In the genomic region with DNA sequence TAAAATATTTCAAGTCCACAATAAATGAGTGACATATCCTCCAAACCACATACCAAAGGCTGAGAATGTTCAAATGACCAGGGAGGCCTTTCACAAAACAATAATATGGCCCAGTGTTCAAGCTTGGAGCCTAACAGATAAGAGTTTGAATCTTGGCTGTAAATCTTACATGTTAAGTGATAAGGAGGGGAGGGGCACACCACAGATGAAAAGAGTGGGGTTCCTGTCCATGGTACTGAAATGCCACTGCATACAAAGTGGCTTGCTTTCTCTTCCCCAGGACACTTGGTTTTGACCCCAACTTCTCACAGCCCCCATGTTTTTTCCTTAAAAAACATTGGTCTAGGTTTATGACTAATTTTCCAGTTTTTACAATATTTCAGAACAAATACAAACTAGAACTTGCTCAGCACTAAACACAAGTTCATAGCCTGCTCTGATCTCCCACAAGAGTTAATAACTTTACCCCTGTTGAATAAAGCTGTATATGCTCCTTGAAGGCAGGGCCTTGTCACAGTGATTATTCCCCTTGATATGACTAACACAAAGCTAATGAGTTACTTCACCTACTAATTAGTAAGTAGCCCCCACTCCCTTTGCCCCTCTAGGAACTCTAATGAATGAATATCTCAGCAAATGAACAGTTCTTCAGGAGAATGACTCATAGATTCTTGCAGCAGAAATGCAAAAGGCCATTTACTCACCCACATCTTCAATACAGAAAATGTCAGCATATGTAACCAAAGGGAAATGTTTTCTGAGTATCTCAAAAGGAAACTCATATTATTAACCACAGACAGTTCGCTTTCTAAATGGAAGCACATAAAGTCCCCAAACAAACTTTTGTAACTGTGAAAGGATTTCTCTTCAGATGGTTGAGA, we compare ENCODE assay signal across 15 cellular contexts.
DNase-seq lines count a peak whose midpoint lies in the region; ATAC-seq, FAIRE-seq and TF ChIP-seq lines count a peak whose summit lies in the region.
"Had no signal": no experiment of that assay in that cellular context is flagged by ENCODE, and none has a peak within 500 bp of the region (broad histone marks: within the 10 kb centered on the region; RNA-seq: fewer than 3 reads in every experiment).

No MANE protein-coding gene starts in this region.

- DNase-seq in GM12865 (ENCODE audit: low read depth) = peak; percentile 29
- peak; percentile 41 for DNase-seq in MM.1S
- no peak for DNase-seq in GM12878 (ENCODE audit: low read depth, low spot score)
- DNase-seq in kidney tubule cell (ENCODE audit: low spot score) = peak; percentile 31
- no peak for DNase-seq in body of pancreas
- DNase-seq in activated CD4-positive, alpha-beta T cell treated with anti-CD3 and anti-CD28 coated beads for 4 hours = no peak
- DNase-seq: GDM1; head of caudate nucleus; natural killer cell; NCI-H69; stimulated activated CD4-positive, alpha-beta T cell treated with anti-CD3 and anti-CD28 coated beads, Interleukin-1b, Interleukin-23, amount 100 ng/mL, for 48 hours; testis had no signal

- TF ChIP-seq RAD21 in GM12878 (IDR thresholded peaks at IDR 0.05; ENCODE audit: insufficient read depth, low read depth, low read length) = no peak

- WGBS in GM12878 (ENCODE audit: insufficient coverage, insufficient replicate concordance, low lambda C conversion rate, missing lambda C conversion rate) = 0% methylated on average over 1 of the region's 1 CpG
- WGBS in gastroesophageal sphincter (ENCODE audit: low coverage in 1 of 2), 2 donors = 79 to 87% methylated on average over 1 of the region's 1 CpG
- 82 to 86% methylated on average over 1 of the region's 1 CpG for WGBS in body of pancreas, 2 donors

- H3K79me2 ChIP-seq in MM.1S (ENCODE audit: low read length) = no peaks in the 10 kb centered on the region
- H3K79me2 ChIP-seq in GM12878 (ENCODE audit: control insufficient read depth, insufficient read depth, low read length) = no peaks in the 10 kb centered on the region

- H3K4me3 ChIP-seq in GM12865 (ENCODE audit: low read depth, low read length) = no peak overlapping the region
- H3K4me3 ChIP-seq in MM.1S (ENCODE audit: low read length) = no peak overlapping the region
- no peak overlapping the region for H3K4me3 ChIP-seq in GM12878
- H3K4me3 ChIP-seq in gastroesophageal sphincter = no peak overlapping the region
- no peak overlapping the region for H3K4me3 ChIP-seq in body of pancreas
- H3K4me3 ChIP-seq: testis had no signal

- H4K20me1 ChIP-seq in MM.1S (ENCODE audit: insufficient read depth, low read length) (no peaks in the 10 kb centered on the region), GM12878 (ENCODE audit: control insufficient read depth, insufficient read depth) (no peaks in the 10 kb centered on the region)

- H3K4me1 ChIP-seq in MM.1S (ENCODE audit: low read length) = no peaks in the 10 kb centered on the region
- H3K4me1 ChIP-seq in GM12878 (ENCODE audit: control insufficient read depth, insufficient read depth, low read length) = no peaks in the 10 kb centered on the region
- no peaks in the 10 kb centered on the region for H3K4me1 ChIP-seq in gastroesophageal sphincter
- H3K4me1 ChIP-seq in body of pancreas = no peaks in the 10 kb centered on the region
- H3K4me1 ChIP-seq: testis had no signal

- H3K27me3 ChIP-seq in MM.1S (replicated peaks; ENCODE audit: insufficient read depth, low read length) (no peaks in the 10 kb centered on the region), GM12878 (replicated peaks in 1 of 2; ENCODE audit: control insufficient read depth in 2 of 2, insufficient read depth in 2 of 2, low read length in 1 of 2) (no peaks in the 10 kb centered on the region), gastroesophageal sphincter (no peaks in the 10 kb centered on the region), body of pancreas (no peaks in the 10 kb centered on the region)
- H3K27me3 ChIP-seq: testis had no signal

- H3K9ac ChIP-seq in MM.1S (ENCODE audit: low read length) (no peak overlapping the region), GM12878 (ENCODE audit: control insufficient read depth, insufficient read depth, low read length) (no peak overlapping the region)

- H3K4me2 ChIP-seq in MM.1S (ENCODE audit: low read depth, low read length) (no peak overlapping the region), GM12878 (ENCODE audit: control insufficient read depth, insufficient read depth) (no peak overlapping the region)

- CTCF ChIA-PET in GM12878 (lab: Yijun Ruan, JAX) = no interaction called here

- no peaks in the 10 kb centered on the region for H3K9me3 ChIP-seq in MM.1S (replicated peaks; ENCODE audit: insufficient read depth, low read length)
- H3K9me3 ChIP-seq in GM12878 (replicated peaks; ENCODE audit: control insufficient read depth, insufficient read depth, low read length) = no peaks in the 10 kb centered on the region
- H3K9me3 ChIP-seq in gastroesophageal sphincter = no peaks in the 10 kb centered on the region
- no peaks in the 10 kb centered on the region for H3K9me3 ChIP-seq in body of pancreas
- H3K9me3 ChIP-seq: testis had no signal

- TF ChIP-seq POLR2A in GM12878 (IDR thresholded peaks at IDR 0.05; ENCODE audit: low read depth, low read length) (no peak), gastroesophageal sphincter (IDR thresholded peaks at IDR 0.05) (no peak), body of pancreas (IDR thresholded peaks at IDR 0.05) (no peak)

- TF ChIP-seq EP300 in GM12878 (IDR thresholded peaks at IDR 0.05; ENCODE audit: borderline replicate concordance in 1 of 2, control insufficient read depth in 1 of 2, low read depth in 2 of 2, low read length in 2 of 2) (no peak), gastroesophageal sphincter (IDR thresholded peaks at IDR 0.05) (no peak)

- H3K36me3 ChIP-seq in MM.1S (replicated peaks; ENCODE audit: insufficient read depth, low read length) (no peaks in the 10 kb centered on the region), GM12878 (ENCODE audit: control insufficient read depth in 2 of 2, insufficient read depth in 2 of 2, low read length in 1 of 2) (no peaks in the 10 kb centered on the region), gastroesophageal sphincter (no peaks in the 10 kb centered on the region), body of pancreas (replicated peaks in 1 of 2; ENCODE audit: insufficient read depth in 1 of 2, low read depth in 2 of 2) (no peaks in the 10 kb centered on the region)

- H2AFZ ChIP-seq in MM.1S (ENCODE audit: low read length) = no peak overlapping the region
- no peak overlapping the region for H2AFZ ChIP-seq in GM12878 (ENCODE audit: control insufficient read depth, low read depth, low read length)

- no peak overlapping the region for H3K27ac ChIP-seq in MM.1S (ENCODE audit: low read length)
- H3K27ac ChIP-seq in GM12878 (ENCODE audit: control insufficient read depth, insufficient read depth) = no peak overlapping the region
- H3K27ac ChIP-seq in gastroesophageal sphincter = no peak overlapping the region
- no peak overlapping the region for H3K27ac ChIP-seq in body of pancreas
- H3K27ac ChIP-seq: testis, VCaP had no signal

- H3K9me2 ChIP-seq in MM.1S (replicated peaks; ENCODE audit: insufficient read depth, low read length) = no peaks in the 10 kb centered on the region

- no TSS peak for BruUV-seq in GM12878 (replicated peaks; lab: Mats Ljungman, UMichigan)

- SMC1A ChIA-PET in GM12878 (lab: Charles Lee; ENCODE audit: uncharacterized antibody, unreplicated experiment) = interaction anchor here (1.1 to 1.3 kb wide), 2 partner anchors 9 to 11 kb away, joined by 4 read pairs; no protein-coding TSS in a partner anchor

- POLR2A ChIA-PET in GM12878 (lab: Charles Lee) = no interaction called here

- no peaks in the 10 kb centered on the region for H3F3A ChIP-seq in MM.1S (ENCODE audit: insufficient read depth, low read length)

- FAIRE-seq in GM12878 (lab: Jason Lieb, UNC) = no peak

- 0 out of 3 replicates have a peak, but pooled peaks have one; percentile 34 for ATAC-seq in GM12878
- ATAC-seq in gastroesophageal sphincter = no peak
- no peak for ATAC-seq in HG03571 (IDR thresholded peaks at IDR 0.05; ENCODE audit: unreplicated experiment)
- ATAC-seq in body of pancreas = no peak
- ATAC-seq: natural killer cell had no signal

- in situ Hi-C loops in GM12878 (cut with MboI) = no loop called here

- RAD21 ChIA-PET in GM12878 (lab: Charles Lee; ENCODE audit: unreplicated experiment) = no interaction called here

- no peak for TF ChIP-seq CTCF in GM12865 (IDR thresholded peaks at IDR 0.05; ENCODE audit: insufficient read depth, low read depth, low read length, missing control alignments)
- no peak for TF ChIP-seq CTCF in MM.1S (IDR thresholded peaks at IDR 0.05; ENCODE audit: low read length)
- TF ChIP-seq CTCF in GM12878 (IDR thresholded peaks at IDR 0.05 in 2 of 3, conservative IDR thresholded peaks at IDR 0.05 in 1 of 3; ENCODE audit: control insufficient read depth in 2 of 3, extremely low read depth in 1 of 3, insufficient read depth in 1 of 3, low read depth in 3 of 3, low read length in 3 of 3) = no peak
- no peak for TF ChIP-seq CTCF in gastroesophageal sphincter (IDR thresholded peaks at IDR 0.05)
- TF ChIP-seq CTCF in body of pancreas (IDR thresholded peaks at IDR 0.05) = no peak

- intact Hi-C loops in GM12878 (cut with micrococcal nuclease; ENCODE audit: unreplicated experiment) (no loop called here), body of pancreas (cut with DNase I) (no loop called here)

TF ChIP-seq in GM12878, 131 proteins besides CTCF, POLR2A, EP300 and RAD21 (continues in another document):
- TF ChIP-seq, protein P1, sequence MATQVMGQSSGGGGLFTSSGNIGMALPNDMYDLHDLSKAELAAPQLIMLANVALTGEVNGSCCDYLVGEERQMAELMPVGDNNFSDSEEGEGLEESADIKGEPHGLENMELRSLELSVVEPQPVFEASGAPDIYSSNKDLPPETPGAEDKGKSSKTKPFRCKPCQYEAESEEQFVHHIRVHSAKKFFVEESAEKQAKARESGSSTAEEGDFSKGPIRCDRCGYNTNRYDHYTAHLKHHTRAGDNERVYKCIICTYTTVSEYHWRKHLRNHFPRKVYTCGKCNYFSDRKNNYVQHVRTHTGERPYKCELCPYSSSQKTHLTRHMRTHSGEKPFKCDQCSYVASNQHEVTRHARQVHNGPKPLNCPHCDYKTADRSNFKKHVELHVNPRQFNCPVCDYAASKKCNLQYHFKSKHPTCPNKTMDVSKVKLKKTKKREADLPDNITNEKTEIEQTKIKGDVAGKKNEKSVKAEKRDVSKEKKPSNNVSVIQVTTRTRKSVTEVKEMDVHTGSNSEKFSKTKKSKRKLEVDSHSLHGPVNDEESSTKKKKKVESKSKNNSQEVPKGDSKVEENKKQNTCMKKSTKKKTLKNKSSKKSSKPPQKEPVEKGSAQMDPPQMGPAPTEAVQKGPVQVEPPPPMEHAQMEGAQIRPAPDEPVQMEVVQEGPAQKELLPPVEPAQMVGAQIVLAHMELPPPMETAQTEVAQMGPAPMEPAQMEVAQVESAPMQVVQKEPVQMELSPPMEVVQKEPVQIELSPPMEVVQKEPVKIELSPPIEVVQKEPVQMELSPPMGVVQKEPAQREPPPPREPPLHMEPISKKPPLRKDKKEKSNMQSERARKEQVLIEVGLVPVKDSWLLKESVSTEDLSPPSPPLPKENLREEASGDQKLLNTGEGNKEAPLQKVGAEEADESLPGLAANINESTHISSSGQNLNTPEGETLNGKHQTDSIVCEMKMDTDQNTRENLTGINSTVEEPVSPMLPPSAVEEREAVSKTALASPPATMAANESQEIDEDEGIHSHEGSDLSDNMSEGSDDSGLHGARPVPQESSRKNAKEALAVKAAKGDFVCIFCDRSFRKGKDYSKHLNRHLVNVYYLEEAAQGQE (IDR thresholded peaks at IDR 0.05; ENCODE audit: low read depth, low read length) = peak; percentile 92
- no peak for TF ChIP-seq SUZ12 (IDR thresholded peaks at IDR 0.05; ENCODE audit: unreplicated experiment)

Comparison
In these comparisons a context has a peak if more than half of its experiments do, and no peak if none do; other contexts are left out.
1. DNase-seq: peak in GM12865 (single experiment), MM.1S (single experiment) and kidney tubule cell (single experiment); none in GM12878 (single experiment), body of pancreas (0 of 4) and activated CD4-positive, alpha-beta T cell treated with anti-CD3 and anti-CD28 coated beads for 4 hours (0 of 2).